38 cellular contexts compared by ENCODE assay signal in the genomic region with DNA sequence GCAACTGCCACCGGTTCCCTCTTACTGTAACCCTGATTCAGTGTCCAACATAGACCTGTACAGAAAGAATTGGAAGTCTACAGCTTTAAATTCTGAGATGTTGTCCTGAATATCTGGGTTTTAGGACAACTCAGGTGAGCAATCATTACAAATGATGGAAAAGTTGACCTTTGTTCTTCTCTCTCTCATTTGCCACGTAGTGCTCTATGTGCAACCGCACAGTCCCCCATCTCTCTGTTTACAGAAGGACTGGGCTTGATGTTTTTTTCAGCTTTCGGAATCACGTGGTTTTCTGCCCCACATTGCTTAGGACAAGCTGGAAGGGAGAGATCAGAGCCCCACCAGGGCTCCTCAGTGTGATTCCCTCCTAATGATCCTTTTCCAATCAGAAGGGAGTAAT. TPM values are rescaled to one million over a fixed set of nuclear protein-coding genes. Genes with fewer than 3 reads are reported as not detected.
"Had no signal": no experiment of that assay in that cellular context is flagged by ENCODE, and none has a peak within 500 bp of the region (broad histone marks: within the 10 kb centered on the region; RNA-seq: fewer than 3 reads in every experiment).

No MANE protein-coding gene starts in this region.

- H3K27ac ChIP-seq: KMS-11, PC-9, RWPE1, SJCRH30, SK-N-MC had no signal

- H2AFZ ChIP-seq: PC-9 had no signal

- H3K4me2 ChIP-seq: KMS-11, PC-9 had no signal

- DNase-seq: Karpas-422, KBM-7, MM.1S, MV-4-11, NCI-H1092, NCI-H1105, NCI-H1417 treated with DMSO at 0.1 percent for 48 hours, NCI-H1436 treated with DMSO at 0.1 percent for 48 hours, NCI-H1694 treated with DMSO at 0.1 percent for 48 hours, NCI-H187 treated with DMSO at 0.1 percent for 48 hours, NCI-H2029, NCI-H2081, NCI-H2171 treated with DMSO at 0.1 percent for 48 hours, NCI-H2227 treated with DMSO at 0.1 percent for 48 hours, NCI-H345, NCI-H446, NCI-H524, NCI-H526, NCI-H69, NCI-H748 treated with DMSO at 0.1 percent for 48 hours, NCI-H82, PC-9, SHP77, SIG-M5, SJCRH30 had no signal

- ATAC-seq: Panc1, Right ventricle myocardium inferior, SK-N-SH treated with all-trans-retinoic acid at 6 μM for 48 hours had no signal

- H3K27me3 ChIP-seq: SJCRH30 had no signal

- H3K4me1 ChIP-seq: SJCRH30 had no signal

- FAIRE-seq: RCC 7860 had no signal

- H3K4me3 ChIP-seq: PC-9, SJCRH30, SK-N-MC had no signal

- H3K36me3 ChIP-seq: SJCRH30 had no signal

- H3K9ac ChIP-seq: KMS-11 had no signal

RNA-seq across cellular contexts. Expression of a gene that starts 22.2 kb away (rescaled TPM):
- total RNA-seq: LHCN-M2, MCF 10A, NCI-H460, OCI-LY7, PC-9, Right ventricle myocardium inferior, RPMI7951, SJCRH30, SK-MEL-5 had no signal
